Comparison of ENCODE assay signal across 16 cellular contexts in genomic region chr6:78530208-78530607, GRCh38.
DNase-seq lines count a peak whose midpoint lies in the region; ATAC-seq and TF ChIP-seq lines count a peak whose summit lies in the region.
"Had no signal": no experiment of that assay in that cellular context is flagged by ENCODE, and none has a peak within 500 bp of the region (broad histone marks: within the 10 kb centered on the region; RNA-seq: fewer than 3 reads in every experiment).

No MANE protein-coding gene starts in this region.

- H3K36me3 ChIP-seq in GM23338 (ENCODE audit: insufficient read depth) (no peaks in the 10 kb centered on the region), neural progenitor cell (no peaks in the 10 kb centered on the region)
- H3K36me3 ChIP-seq: SJSA1 had no signal

- no peak overlapping the region for H3K9ac ChIP-seq in neural progenitor cell

- H3K9me3 Mint-ChIP-seq in GM23338 = no peaks in the 10 kb centered on the region
- no peaks in the 10 kb centered on the region for H3K9me3 Mint-ChIP-seq in neural progenitor cell

- H3K27me3 ChIP-seq in GM23338 (ENCODE audit: insufficient read depth) (no peaks in the 10 kb centered on the region), neural progenitor cell (no peaks in the 10 kb centered on the region)
- H3K27me3 ChIP-seq: SJSA1 had no signal

- H3K27ac Mint-ChIP-seq in GM23338 = no peak overlapping the region
- no peak overlapping the region for H3K27ac Mint-ChIP-seq in neural progenitor cell

- no peak overlapping the region for H2AFZ ChIP-seq in GM23338
- no peak overlapping the region for H2AFZ ChIP-seq in neural progenitor cell (replicated peaks)

- H3K36me3 Mint-ChIP-seq in GM23338 (ENCODE audit: low read depth) (no peaks in the 10 kb centered on the region), neural progenitor cell (no peaks in the 10 kb centered on the region)

- DNase-seq in GM23338 (ENCODE audit: low spot score) (peak; percentile 13), NB4 (ENCODE audit: low read depth) (peak; percentile 9), epithelial cell of esophagus (ENCODE audit: low read depth) (peak; percentile 9), neural progenitor cell (ENCODE audit: low spot score) (peak; percentile 43), midbrain (lab: John Stamatoyannopoulos, UW) (no peak), amniotic stem cell (lab: John Stamatoyannopoulos, UW) (no peak)
- DNase-seq: H7, NCI-H1436 treated with DMSO at 0.1 percent for 48 hours, NCI-H2081, NCI-H510A, NCI-H774, PC-3 had no signal

- TF ChIP-seq CTCF in GM23338 (conservative IDR thresholded peaks at IDR 0.05; ENCODE audit: low read depth in 2 of 2) (no peak), NB4 (IDR thresholded peaks at IDR 0.05; ENCODE audit: low read depth, low read length) (no peak), epithelial cell of esophagus (IDR thresholded peaks at IDR 0.05; ENCODE audit: insufficient read depth, low read depth, low read length, missing control alignments) (no peak), neural progenitor cell (IDR thresholded peaks at IDR 0.05) (no peak)

- H3K4me3 ChIP-seq in GM23338 (no peak overlapping the region), NB4 (ENCODE audit: low read depth, low read length) (no peak overlapping the region), epithelial cell of esophagus (ENCODE audit: low read length) (no peak overlapping the region), neural progenitor cell (no peak overlapping the region)
- H3K4me3 ChIP-seq: SJSA1 had no signal

- ATAC-seq in GM23338 (peak; percentile 44; the same call in 2 of the 3 replicates), GM18511 (IDR thresholded peaks at IDR 0.05; ENCODE audit: unreplicated experiment) (no peak)
- ATAC-seq: PC-3 had no signal

- no peaks in the 10 kb centered on the region for H3K4me1 ChIP-seq in GM23338 (ENCODE audit: insufficient read depth)
- no peaks in the 10 kb centered on the region for H3K4me1 ChIP-seq in neural progenitor cell

- H3F3A ChIP-seq in GM23338 (replicated peaks; ENCODE audit: low read depth) = no peaks in the 10 kb centered on the region
- H3F3A ChIP-seq in neural progenitor cell (ENCODE audit: low read depth) = no peaks in the 10 kb centered on the region

- H3K9me2 ChIP-seq in GM23338 (ENCODE audit: insufficient read depth) = no peaks in the 10 kb centered on the region

- no peaks in the 10 kb centered on the region for H3K4me1 Mint-ChIP-seq in GM23338
- no peaks in the 10 kb centered on the region for H3K4me1 Mint-ChIP-seq in neural progenitor cell

- TF ChIP-seq POLR2A in NB4 (IDR thresholded peaks at IDR 0.05; ENCODE audit: extremely low read depth, insufficient read length) = no peak

- H3K4me3 Mint-ChIP-seq in GM23338 (no peak overlapping the region), neural progenitor cell (no peak overlapping the region)

- no peak overlapping the region for H3K27ac ChIP-seq in GM23338 (ENCODE audit: low read depth)
- no peak overlapping the region for H3K27ac ChIP-seq in neural progenitor cell
- H3K27ac ChIP-seq: C4-2B, HL-60, SJSA1 had no signal

- H4K20me1 ChIP-seq in GM23338 (replicated peaks; ENCODE audit: insufficient read depth) (no peaks in the 10 kb centered on the region), neural progenitor cell (ENCODE audit: low read depth) (no peaks in the 10 kb centered on the region)

- H3K79me2 ChIP-seq in GM23338 (replicated peaks; ENCODE audit: insufficient read depth) = no peaks in the 10 kb centered on the region
- H3K79me2 ChIP-seq in neural progenitor cell (ENCODE audit: low read depth) = no peaks in the 10 kb centered on the region

- H3K27me3 Mint-ChIP-seq in GM23338 (ENCODE audit: insufficient read depth, low read depth, poor library complexity) (peaks cover 4% of the 10 kb centered on the region), neural progenitor cell (ENCODE audit: insufficient read depth, low read depth) (peaks cover 2% of the 10 kb centered on the region)

- no peaks in the 10 kb centered on the region for H3K9me3 ChIP-seq in neural progenitor cell (ENCODE audit: low read depth)
- H3K9me3 ChIP-seq: SJSA1 had no signal

- no peak overlapping the region for H3K4me2 ChIP-seq in GM23338
- H3K4me2 ChIP-seq in neural progenitor cell = no peak overlapping the region

TF ChIP-seq in GM23338, 12 proteins besides CTCF, POLR2A, EP300 and RAD21:
- TF ChIP-seq EZH2phosphoT487 (IDR thresholded peaks at IDR 0.05; ENCODE audit: unreplicated experiment) (no peak), ZNF331 (CRISPR knock-in tag; IDR thresholded peaks at IDR 0.05; ENCODE audit: low read depth) (no peak), REST (IDR thresholded peaks at IDR 0.05; ENCODE audit: unreplicated experiment) (peak; percentile 84), ETS1 (IDR thresholded peaks at IDR 0.05) (no peak), EZH2 (IDR thresholded peaks at IDR 0.05; ENCODE audit: low read depth, unreplicated experiment) (no peak), ZNF114 (CRISPR knock-in tag; IDR thresholded peaks at IDR 0.05) (no peak)

Comparison
In these comparisons a context has a peak if more than half of its experiments do, and no peak if none do; other contexts are left out.
1. DNase-seq: peak in GM23338 (single experiment), NB4 (single experiment), epithelial cell of esophagus (single experiment) and neural progenitor cell (single experiment); none in midbrain (single experiment) and amniotic stem cell (single experiment).